Comparison of ENCODE assay signal across 19 cellular contexts in the genomic region with DNA sequence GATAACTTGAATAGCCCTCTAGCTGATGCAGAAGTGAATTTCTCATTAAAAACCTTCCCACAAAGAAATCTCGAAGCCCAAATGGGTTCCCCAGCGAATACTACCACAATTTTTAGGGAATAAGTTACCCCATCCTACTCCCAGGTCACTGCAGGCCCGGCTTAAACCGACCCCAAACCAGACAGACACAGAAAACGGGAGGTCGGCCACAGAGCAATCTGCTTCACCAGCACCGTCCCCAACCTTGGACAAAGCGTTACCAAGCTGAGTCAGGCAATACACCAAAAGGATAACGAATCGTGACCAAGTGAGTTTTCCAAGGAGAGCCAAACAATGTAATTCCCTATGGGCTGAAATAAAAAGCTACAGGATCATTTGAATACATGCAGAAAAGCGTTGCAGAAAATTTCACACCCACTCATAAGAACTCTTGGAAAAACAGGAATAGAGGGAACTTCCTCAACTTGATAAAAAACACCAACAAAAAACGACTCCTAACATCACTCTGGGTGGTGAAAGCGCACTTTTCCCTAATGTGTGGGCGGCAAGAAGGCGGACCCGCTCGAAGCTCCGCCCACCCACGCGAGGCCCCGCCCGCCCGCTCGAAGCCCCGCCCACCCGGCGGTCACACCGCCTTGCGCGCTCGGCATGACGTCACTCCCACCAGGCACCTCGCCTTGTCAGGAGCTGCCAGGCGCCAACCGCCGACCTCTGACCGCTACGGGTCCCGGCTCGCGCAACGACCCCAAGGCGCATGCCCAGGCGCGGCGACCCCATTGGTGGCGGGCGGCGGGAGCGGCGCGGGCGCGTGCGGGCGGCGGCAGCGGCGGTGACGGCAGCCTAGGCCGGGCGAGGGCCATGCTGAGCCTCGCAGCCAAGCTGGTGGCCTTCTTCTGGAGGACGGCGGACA. TPM values are rescaled to one million over a fixed set of nuclear protein-coding genes. Genes with fewer than 3 reads are reported as not detected.
A peak's percentile ranks its signal among the peaks of the same experiment; 100 is the strongest.
DNase-seq lines count a peak whose midpoint lies in the region; FAIRE-seq and TF ChIP-seq lines count a peak whose summit lies in the region.
"Had no signal": no experiment of that assay in that cellular context is flagged by ENCODE, and none has a peak within 500 bp of the region (broad histone marks: within the 10 kb centered on the region; RNA-seq: fewer than 3 reads in every experiment).

MOV10L1 (plus strand) TSS at position 776 of the 910 bp plus-strand sequence; CDS start at position 859, 83 bp downstream.

- H3K79me2 ChIP-seq in hepatocyte (no peaks in the 10 kb centered on the region), Karpas-422 (ENCODE audit: low read length) (no peaks in the 10 kb centered on the region)

- peak; percentile 14 for DNase-seq in stimulated activated CD4-positive, alpha-beta T cell treated with anti-CD3 and anti-CD28 coated beads, Interleukin-4, amount 100 ng/mL, for 1 hour
- no peak for DNase-seq in stimulated activated CD4-positive, alpha-beta T cell treated with anti-CD3 and anti-CD28 coated beads, Interleukin-4, amount 100 ng/mL, for 24 hours
- DNase-seq in chondrocyte (ENCODE audit: low spot score): peak; percentile 86
- DNase-seq in iPS-NIHi11 (ENCODE audit: low spot score): peak; percentile 71
- DNase-seq in urothelium cell line (ENCODE audit: low spot score): peak; percentile 6
- no peak for DNase-seq in hepatocyte (ENCODE audit: low spot score)
- DNase-seq in BE2C: no peak
- DNase-seq in Karpas-422: no peak
- DNase-seq: activated effector memory CD4-positive, alpha-beta T cell treated with Interleukin-2 at 50 U/mL for 16 hours; EL; HCEC 1CT; NCI-H1105; NCI-H226 had no signal

- H3K4me3 ChIP-seq in hepatocyte: no peak within 1 kb of the TSS
- H3K4me3 ChIP-seq in BE2C (ENCODE audit: low read depth, low read length): no peak within 1 kb of the TSS
- no peak within 1 kb of the TSS for H3K4me3 ChIP-seq in Karpas-422 (ENCODE audit: low read length)
- H3K4me3 ChIP-seq: esophagus muscularis mucosa had no signal

- no peaks in the 10 kb centered on the region for H3K9me3 ChIP-seq in hepatocyte (ENCODE audit: low read depth)
- no peaks in the 10 kb centered on the region for H3K9me3 ChIP-seq in BE2C
- H3K9me3 ChIP-seq in Karpas-422 (ENCODE audit: low read length): no peaks in the 10 kb centered on the region; the same call in 1 of the 2 replicates

- H3K4me3 Mint-ChIP-seq in chondrocyte (ENCODE audit: unreplicated experiment): no peak within 1 kb of the TSS

- H2AFZ ChIP-seq in hepatocyte (no peak within 1 kb of the TSS), Karpas-422 (ENCODE audit: low read length) (no peak within 1 kb of the TSS)

- H3K9me2 ChIP-seq in hepatocyte (replicated peaks; ENCODE audit: insufficient read depth): no peaks in the 10 kb centered on the region
- H3K9me2 ChIP-seq in Karpas-422 (replicated peaks; ENCODE audit: insufficient read depth, low read length): no peaks in the 10 kb centered on the region

- no peak for FAIRE-seq in urothelium cell line (lab: Jason Lieb, UNC)
- FAIRE-seq: bronchial epithelial cell, islet of Langerhans had no signal

- WGBS in hepatocyte (ENCODE audit: low lambda C conversion rate, missing lambda C conversion rate): 83% methylated on average over 63 of the region's 65 CpGs

- H3K4me2 ChIP-seq in hepatocyte (no peak within 1 kb of the TSS), Karpas-422 (ENCODE audit: low read depth, low read length, poor library complexity, severe bottlenecking) (no peak within 1 kb of the TSS)

- H3K4me1 ChIP-seq in hepatocyte (ENCODE audit: insufficient read depth) (peaks cover 20% of the 10 kb centered on the region), BE2C (no peaks in the 10 kb centered on the region), Karpas-422 (ENCODE audit: low read length) (no peaks in the 10 kb centered on the region)
- H3K4me1 ChIP-seq: esophagus muscularis mucosa had no signal

- peaks cover 9% of the 10 kb centered on the region for H3K27me3 Mint-ChIP-seq in chondrocyte (ENCODE audit: low read depth)

- no peak for TF ChIP-seq CTCF in chondrocyte (IDR thresholded peaks at IDR 0.05)
- TF ChIP-seq CTCF in hepatocyte (IDR thresholded peaks at IDR 0.05; ENCODE audit: poor library complexity): no peak
- TF ChIP-seq CTCF in BE2C (IDR thresholded peaks at IDR 0.05; ENCODE audit: low read depth, low read length): no peak

- no peak within 1 kb of the TSS for H3K27ac Mint-ChIP-seq in chondrocyte (ENCODE audit: unreplicated experiment)

- H3K9me3 Mint-ChIP-seq in chondrocyte (ENCODE audit: low read depth): peaks cover 3% of the 10 kb centered on the region

- no peaks in the 10 kb centered on the region for H3K36me3 Mint-ChIP-seq in chondrocyte (ENCODE audit: low read depth)

- H3K27me3 ChIP-seq in hepatocyte (no peaks in the 10 kb centered on the region), BE2C (no peaks in the 10 kb centered on the region; the same call in 1 of the 2 replicates), Karpas-422 (ENCODE audit: low read length) (0 out of 2 replicates have a peak, but pooled peaks cover 2% of the 10 kb centered on the region)

- no peaks in the 10 kb centered on the region for H4K20me1 ChIP-seq in hepatocyte (ENCODE audit: insufficient read depth, poor library complexity, severe bottlenecking)
- no peaks in the 10 kb centered on the region for H4K20me1 ChIP-seq in Karpas-422 (ENCODE audit: insufficient read depth, low read depth, low read length)

- no peak within 1 kb of the TSS for H3K9ac ChIP-seq in Karpas-422 (ENCODE audit: low read length)

- no peak within 1 kb of the TSS for H3K27ac ChIP-seq in hepatocyte
- H3K27ac ChIP-seq in Karpas-422 (ENCODE audit: low read length): no peak within 1 kb of the TSS
- H3K27ac ChIP-seq: C4-2B, esophagus muscularis mucosa had no signal

- peaks cover 9% of the 10 kb centered on the region for H3K4me1 Mint-ChIP-seq in chondrocyte (ENCODE audit: low read depth)

- H3K36me3 ChIP-seq in hepatocyte (replicated peaks; ENCODE audit: insufficient read depth, low read depth): no peaks in the 10 kb centered on the region
- H3K36me3 ChIP-seq in BE2C: no peaks in the 10 kb centered on the region
- no peaks in the 10 kb centered on the region for H3K36me3 ChIP-seq in Karpas-422 (ENCODE audit: insufficient read depth, low read length)
- H3K36me3 ChIP-seq: esophagus muscularis mucosa had no signal

RNA-seq across cellular contexts. Expression of gene MOV10L1, which starts in this region (rescaled TPM):
- 0.51 to 1.1 TPM (median 1.1 TPM) in 3 replicates for total RNA-seq in chondrocyte
- total RNA-seq in hepatocyte: 0.92 and 3.6 TPM in 2 replicates
- 0.36 and 2.0 TPM in 2 replicates for polyA plus RNA-seq in hepatocyte
- not detected for polyA plus RNA-seq in BE2C (2012; ENCODE audit: insufficient read depth, insufficient read length, low read depth)
- 2.9 TPM in 1 of 2 replicates, not detected in the other for total RNA-seq in Karpas-422 (2014; rRNA removed; shearing (Covaris generic); ENCODE audit: low replicate concordance)
- total RNA-seq: HT-29, renal cortical epithelial cell had no signal

Comparison
In these comparisons a context has a peak if more than half of its experiments do, and no peak if none do; other contexts are left out.
1. DNase-seq: peak in stimulated activated CD4-positive, alpha-beta T cell treated with anti-CD3 and anti-CD28 coated beads, Interleukin-4, amount 100 ng/mL, for 1 hour (single experiment), chondrocyte (single experiment), iPS-NIHi11 (single experiment) and urothelium cell line (single experiment); none in stimulated activated CD4-positive, alpha-beta T cell treated with anti-CD3 and anti-CD28 coated beads, Interleukin-4, amount 100 ng/mL, for 24 hours (single experiment), hepatocyte (single experiment), BE2C (single experiment) and Karpas-422 (single experiment).